Comparison of ENCODE assay signal across 1 cellular context in genomic region chr12:71980543-71980942, GRCh38.
TF ChIP-seq lines count a peak whose summit lies in the region.

No MANE protein-coding gene starts in this region.

TF ChIP-seq in WTC11, 78 proteins besides CTCF, POLR2A, EP300 and RAD21 (continued from another document):
- TF ChIP-seq ZBTB43 (CRISPR knock-in tag; IDR thresholded peaks at IDR 0.05): no peak
- no peak for TF ChIP-seq TP53 (CRISPR knock-in tag; IDR thresholded peaks at IDR 0.05)
- TF ChIP-seq FOXP4 (CRISPR knock-in tag; IDR thresholded peaks at IDR 0.05): no peak
